8 cellular contexts compared by ENCODE assay signal in the genomic region with DNA sequence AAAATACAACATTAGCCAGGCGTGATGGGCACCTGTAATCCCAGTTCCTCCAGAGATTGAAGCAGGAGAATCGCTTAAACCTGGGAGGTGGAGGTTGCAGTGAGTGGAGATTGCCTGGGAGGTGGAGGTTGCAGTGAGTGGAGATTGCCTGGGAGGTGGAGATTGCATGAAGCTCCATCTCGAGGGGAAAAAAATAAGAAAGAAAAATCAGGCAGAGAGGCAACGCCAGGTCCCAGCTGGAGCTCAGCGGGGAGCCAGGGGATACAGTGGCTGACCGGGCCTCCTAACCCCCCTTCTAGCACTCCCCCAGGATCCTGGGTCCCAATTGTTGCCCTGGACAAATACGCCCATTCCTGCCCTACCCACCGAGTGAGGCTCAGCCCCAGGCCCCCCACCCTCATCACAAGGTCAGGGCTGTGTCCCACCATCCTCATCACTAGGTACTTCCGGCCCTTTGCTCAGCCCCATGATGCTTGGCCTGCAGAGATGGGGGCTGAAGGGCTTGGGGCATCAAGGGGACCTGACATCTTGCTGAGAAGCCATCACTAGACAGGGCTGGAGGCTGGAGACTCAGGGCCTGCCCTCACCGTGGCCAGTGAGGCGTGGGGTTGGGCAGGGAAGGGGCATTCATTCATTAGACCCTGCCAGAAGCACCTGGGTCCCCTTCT. TPM values are rescaled to one million over a fixed set of nuclear protein-coding genes. Genes with fewer than 3 reads are reported as not detected.
DNase-seq lines count a peak whose midpoint lies in the region; ATAC-seq and TF ChIP-seq lines count a peak whose summit lies in the region.

No MANE protein-coding gene starts in this region.

- WGBS in esophagus muscularis mucosa: 75% methylated on average over 9 of the region's 11 CpGs

- H3K27ac ChIP-seq in RWPE1: peak overlapping the region; percentile 97
- peak overlapping the region in 2 of 4 donors; percentile 37 to 91 for H3K27ac ChIP-seq in esophagus muscularis mucosa (replicated peaks in 1 of 4)

- ATAC-seq in HG03354 (IDR thresholded peaks at IDR 0.05; ENCODE audit: poor library complexity, severe bottlenecking, unreplicated experiment): no peak
- no peak for ATAC-seq in GM18505 (IDR thresholded peaks at IDR 0.05; ENCODE audit: unreplicated experiment)

- TF ChIP-seq POLR2A in esophagus muscularis mucosa (IDR thresholded peaks at IDR 0.05; ENCODE audit: low read depth) (no peak), GM18505 (IDR thresholded peaks at IDR 0.05; ENCODE audit: borderline replicate concordance, extremely low read depth, insufficient read depth, insufficient read length) (no peak)

- no peaks in the 10 kb centered on the region for H3K27me3 ChIP-seq in esophagus muscularis mucosa

- H3K36me3 ChIP-seq in esophagus muscularis mucosa: peaks cover 41 to 50% (median 47%) of the 10 kb centered on the region in 4 donors

- POLR2A ChIA-PET in RWPE1 (lab: Yijun Ruan, JAX; ENCODE audit: low non-redundant PET): no interaction called here

- TF ChIP-seq CTCF in GM12864 (IDR thresholded peaks at IDR 0.05; ENCODE audit: low read depth, low read length, missing control alignments): no peak
- no peak for TF ChIP-seq CTCF in RWPE1 (conservative IDR thresholded peaks at IDR 0.05; ENCODE audit: low read depth)
- no peak for TF ChIP-seq CTCF in esophagus muscularis mucosa (IDR thresholded peaks at IDR 0.05)

- TF ChIP-seq EP300 in esophagus muscularis mucosa (IDR thresholded peaks at IDR 0.05): no peak

- H3K9me3 ChIP-seq in esophagus muscularis mucosa: no peaks in the 10 kb centered on the region

- DNase-seq in GM12864 (ENCODE audit: low read depth): no peak
- no peak for DNase-seq in RWPE1 (ENCODE audit: low spot score)
- no peak for DNase-seq in esophagus muscularis mucosa (ENCODE audit: extremely low spot score)
- no peak for DNase-seq in skeletal muscle cell (ENCODE audit: low read depth)
- no peak for DNase-seq in NCI-H345 treated with DMSO at 0.1 percent for 48 hours (lab: John Stamatoyannopoulos, UW; ENCODE audit: unreplicated experiment)
- no peak for DNase-seq in HT-29 (ENCODE audit: low spot score)

- CTCF ChIA-PET in RWPE1 (lab: Yijun Ruan, JAX): interaction anchor here (1.0 kb wide), 1 partner anchor 90 kb away, joined by 3 read pairs; no protein-coding TSS in a partner anchor

- H3K4me3 ChIP-seq in GM12864 (ENCODE audit: low read depth, low read length) (peak overlapping the region; percentile 90), esophagus muscularis mucosa (peak overlapping the region; percentile 86 to 100 (median 96)), skeletal muscle cell (ENCODE audit: low read depth, low read length) (peak overlapping the region; percentile 76)

- intact Hi-C loops in esophagus muscularis mucosa (cut with DNase I): no loop called here

- H3K4me1 ChIP-seq in esophagus muscularis mucosa: peaks cover 37 to 41% (median 40%) of the 10 kb centered on the region in 4 donors

RNA-seq across cellular contexts. Expression of gene OGFR, which starts 1.9 kb away (rescaled TPM):
- 10 to 100 TPM; 46.1 to 84.5 (median 62.7) TPM for total RNA-seq in esophagus muscularis mucosa
- 197 and 202 TPM in 2 replicates for total RNA-seq in HT-29 (2014; rRNA removed; shearing (Covaris generic))

RNA-seq across cellular contexts. Expression of gene MRGBP, which starts 10.2 kb away (rescaled TPM):
- 10 to 100 TPM in 2 of 4 donors, 1 to 10 TPM in 2; 7.6 to 16.7 (median 10.3) TPM for total RNA-seq in esophagus muscularis mucosa
- 88.8 and 98.8 TPM in 2 replicates for total RNA-seq in HT-29 (2014; rRNA removed; shearing (Covaris generic))

RNA-seq across cellular contexts. Expression of gene COL9A3, which starts 10.3 kb away (rescaled TPM):
- total RNA-seq in esophagus muscularis mucosa: 10 to 100 TPM; 13.4 to 22.9 (median 18.4) TPM
- 57.4 and 59.7 TPM in 2 replicates for total RNA-seq in HT-29 (2014; rRNA removed; shearing (Covaris generic))

RNA-seq across cellular contexts. Expression of gene TCFL5, which starts 55.1 kb away (rescaled TPM):
- total RNA-seq in esophagus muscularis mucosa: 10 to 100 TPM; 12.3 to 29.7 (median 18.8) TPM
- total RNA-seq in HT-29 (2014; rRNA removed; shearing (Covaris generic)): 16.1 and 17.1 TPM in 2 replicates
